In genomic region chr5:123294544-123294943, GRCh38 we compare ENCODE assay signal across 25 cellular contexts.
A peak's percentile ranks its signal among the peaks of the same experiment; 100 is the strongest.
DNase-seq lines count a peak whose midpoint lies in the region; ATAC-seq, FAIRE-seq and TF ChIP-seq lines count a peak whose summit lies in the region.
"Had no signal": no experiment of that assay in that cellular context is flagged by ENCODE, and none has a peak within 500 bp of the region (broad histone marks: within the 10 kb centered on the region; RNA-seq: fewer than 3 reads in every experiment).

No MANE protein-coding gene starts in this region.

- no peak for TF ChIP-seq POLR2A in GM12878 (IDR thresholded peaks at IDR 0.05; ENCODE audit: low read depth, low read length)

- no peak overlapping the region for H2AFZ ChIP-seq in GM12878 (ENCODE audit: control insufficient read depth, low read depth, low read length)

- no peak for TF ChIP-seq CTCF in GM12878 (IDR thresholded peaks at IDR 0.05 in 2 of 3, conservative IDR thresholded peaks at IDR 0.05 in 1 of 3; ENCODE audit: control insufficient read depth in 2 of 3, extremely low read depth in 1 of 3, insufficient read depth in 1 of 3, low read depth in 3 of 3, low read length in 3 of 3)

- no peaks in the 10 kb centered on the region for H4K20me1 ChIP-seq in GM12878 (ENCODE audit: control insufficient read depth, insufficient read depth)

- FAIRE-seq in GM12878 (lab: Jason Lieb, UNC) = no peak
- FAIRE-seq: H1 had no signal

- SMC1A ChIA-PET in GM12878 (lab: Charles Lee; ENCODE audit: uncharacterized antibody, unreplicated experiment) = interaction anchor here (0.6 kb wide), 1 partner anchor 365 kb away, joined by 3 read pairs; no protein-coding TSS in a partner anchor

- DNase-seq in GM12878 (ENCODE audit: low read depth, low spot score) (peak; percentile 17), cerebellar nuclear complex (lab: John Stamatoyannopoulos, UW) (no peak), CD1c-positive myeloid dendritic cell (ENCODE audit: extremely low spot score) (no peak)
- DNase-seq: activated CD8-positive, alpha-beta memory T cell treated with anti-CD3 and anti-CD28 coated beads, Interleukin-2, amount 50 U/mL, for 48 hours; activated gamma-delta T cell treated with Interleukin-2 at 50 U/mL for 16 hours; amniotic stem cell; CD4-positive, alpha-beta memory T cell; DMS53; foreskin keratinocyte; kidney glomerular epithelial cell; mammary epithelial cell; NCI-H1436; NCI-H748 treated with DMSO at 0.1 percent for 48 hours; occipital lobe; SIG-M5; T-cell had no signal

- intact Hi-C loops in GM12878 (cut with micrococcal nuclease; ENCODE audit: unreplicated experiment) = no loop called here

- no peak overlapping the region for H3K9ac ChIP-seq in GM12878 (ENCODE audit: control insufficient read depth, insufficient read depth, low read length)

- H3K4me2 ChIP-seq in GM12878 (ENCODE audit: control insufficient read depth, insufficient read depth) = no peak overlapping the region

- in situ Hi-C loops in GM12878 (cut with MboI) = no loop called here

- no peaks in the 10 kb centered on the region for H3K79me2 ChIP-seq in GM12878 (ENCODE audit: control insufficient read depth, insufficient read depth, low read length)

- RAD21 ChIA-PET in GM12878 (lab: Charles Lee; ENCODE audit: unreplicated experiment) = no interaction called here

- WGBS in GM12878 (ENCODE audit: insufficient coverage, insufficient replicate concordance, low lambda C conversion rate, missing lambda C conversion rate) = 0% methylated on average over 1 of the region's 1 CpG

- H3K4me3 ChIP-seq in GM12878 = no peak overlapping the region
- H3K4me3 ChIP-seq: right atrium auricular region, thoracic aorta had no signal

- TF ChIP-seq RAD21 in GM12878 (IDR thresholded peaks at IDR 0.05; ENCODE audit: insufficient read depth, low read depth, low read length) = no peak

- CTCF ChIA-PET in GM12878 (lab: Yijun Ruan, JAX) = no interaction called here

- no peaks in the 10 kb centered on the region for H3K36me3 ChIP-seq in GM12878 (ENCODE audit: control insufficient read depth in 2 of 2, insufficient read depth in 2 of 2, low read length in 1 of 2)
- H3K36me3 ChIP-seq: right atrium auricular region, thoracic aorta had no signal

- no peaks in the 10 kb centered on the region for H3K27me3 ChIP-seq in GM12878 (replicated peaks in 1 of 2; ENCODE audit: control insufficient read depth in 2 of 2, insufficient read depth in 2 of 2, low read length in 1 of 2)
- H3K27me3 ChIP-seq: right atrium auricular region had no signal

- no TSS peak for BruUV-seq in GM12878 (replicated peaks; lab: Mats Ljungman, UMichigan)

- TF ChIP-seq EP300 in GM12878 (IDR thresholded peaks at IDR 0.05; ENCODE audit: borderline replicate concordance in 1 of 2, control insufficient read depth in 1 of 2, low read depth in 2 of 2, low read length in 2 of 2) = no peak

- H3K4me1 ChIP-seq in GM12878 (ENCODE audit: control insufficient read depth, insufficient read depth, low read length) = no peaks in the 10 kb centered on the region
- H3K4me1 ChIP-seq: foreskin keratinocyte, right atrium auricular region had no signal

- POLR2A ChIA-PET in GM12878 (lab: Charles Lee) = no interaction called here

- no peaks in the 10 kb centered on the region; the same call in 2 of the 3 replicates for H3K9me3 ChIP-seq in GM12878 (replicated peaks; ENCODE audit: control insufficient read depth, insufficient read depth, low read length)
- H3K9me3 ChIP-seq: thoracic aorta had no signal

- no peak overlapping the region for H3K27ac ChIP-seq in GM12878 (ENCODE audit: control insufficient read depth, insufficient read depth)
- H3K27ac ChIP-seq: epithelial cell of prostate, foreskin keratinocyte, HL-60, right atrium auricular region had no signal

- ATAC-seq in GM19043 (IDR thresholded peaks at IDR 0.05; ENCODE audit: low read depth, unreplicated experiment) (peak; percentile 75), GM21786 (IDR thresholded peaks at IDR 0.05; ENCODE audit: unreplicated experiment) (peak; percentile 61), HG03280 (IDR thresholded peaks at IDR 0.05; ENCODE audit: unreplicated experiment) (peak; percentile 63), GM12878 (peak; percentile 48; the same call in 2 of the 3 replicates), HG03025 (IDR thresholded peaks at IDR 0.05; ENCODE audit: low FRiP score, unreplicated experiment) (no peak)
- ATAC-seq: foreskin keratinocyte, T-cell had no signal

TF ChIP-seq in GM12878, 131 proteins besides CTCF, POLR2A, EP300 and RAD21:
- no peak for TF ChIP-seq ETV6 (conservative IDR thresholded peaks at IDR 0.05 in 1 of 2, IDR thresholded peaks at IDR 0.05 in 1 of 2; ENCODE audit: borderline replicate concordance in 1 of 2, low read depth in 1 of 2)
